Comparison of ENCODE assay signal across 8 cellular contexts in the genomic region with DNA sequence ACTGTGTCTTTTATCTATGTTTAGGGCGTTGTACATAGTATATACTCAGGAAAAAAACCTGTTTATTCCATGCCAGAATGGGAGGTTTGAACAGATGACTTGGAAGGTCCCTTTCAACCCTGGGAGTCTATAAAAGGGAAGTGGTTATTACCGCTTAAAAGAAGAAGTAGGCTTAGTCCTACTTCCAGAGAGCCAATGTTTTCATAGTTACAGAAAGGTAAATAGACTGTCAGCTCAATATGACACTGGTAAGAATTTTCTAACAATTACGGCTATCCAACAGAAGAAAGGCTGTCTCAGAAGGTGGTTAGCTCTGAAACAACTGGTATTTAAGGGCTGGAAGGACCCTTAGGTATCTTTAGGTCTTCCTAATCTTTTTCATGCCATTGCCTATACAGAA. TPM values are rescaled to one million over a fixed set of nuclear protein-coding genes. Genes with fewer than 3 reads are reported as not detected.
DNase-seq lines count a peak whose midpoint lies in the region; ATAC-seq and TF ChIP-seq lines count a peak whose summit lies in the region.

No MANE protein-coding gene starts in this region.

- no peak for DNase-seq in CD8-positive, alpha-beta T cell
- no peak for DNase-seq in activated CD8-positive, alpha-beta T cell treated with anti-CD3 and anti-CD28 coated beads for 36 hours
- DNase-seq in kidney tubule cell (ENCODE audit: low spot score) (peak; percentile 2), thoracic aorta (ENCODE audit: low spot score) (no peak), NCI-H446 treated with DMSO at 0.1 percent for 48 hours (lab: John Stamatoyannopoulos, UW) (no peak)
- DNase-seq in stimulated activated CD4-positive, alpha-beta T cell treated with anti-CD3 and anti-CD28 coated beads, Interleukin-2, amount 100 ng/mL, for 48 hours: no peak

- no peaks in the 10 kb centered on the region for H3K27me3 ChIP-seq in CD8-positive, alpha-beta T cell (ENCODE audit: insufficient read depth, low read length)
- H3K27me3 ChIP-seq in thoracic aorta (replicated peaks; ENCODE audit: insufficient read depth): no peaks in the 10 kb centered on the region

- TF ChIP-seq CTCF in CD8-positive, alpha-beta T cell (IDR thresholded peaks at IDR 0.05): no peak
- TF ChIP-seq CTCF in activated CD8-positive, alpha-beta T cell treated with anti-CD3 and anti-CD28 coated beads for 36 hours (IDR thresholded peaks at IDR 0.05): no peak
- no peak for TF ChIP-seq CTCF in thoracic aorta (IDR thresholded peaks at IDR 0.05)

- H3K27me3 Mint-ChIP-seq in CD8-positive, alpha-beta T cell (ENCODE audit: low read depth): no peaks in the 10 kb centered on the region
- H3K27me3 Mint-ChIP-seq in activated CD8-positive, alpha-beta T cell treated with anti-CD3 and anti-CD28 coated beads for 36 hours: no peaks in the 10 kb centered on the region

- H3K9me3 Mint-ChIP-seq in CD8-positive, alpha-beta T cell: no peaks in the 10 kb centered on the region
- H3K9me3 Mint-ChIP-seq in activated CD8-positive, alpha-beta T cell treated with anti-CD3 and anti-CD28 coated beads for 36 hours: no peaks in the 10 kb centered on the region

- intact Hi-C loops in CD8-positive, alpha-beta T cell (cut with DNase I, micrococcal nuclease): loop anchor here (2.0 kb wide), 4 partner anchors 25 to 1523 kb away; a partner anchor contains a TSS
- intact Hi-C loops in activated CD8-positive, alpha-beta T cell treated with anti-CD3 and anti-CD28 coated beads for 36 hours (cut with micrococcal nuclease): loop anchor here (2.0 to 10.0 kb wide), 3 partner anchors 47 to 119 kb away; a partner anchor contains a TSS

- H3K27ac ChIP-seq in CD8-positive, alpha-beta T cell (ENCODE audit: low read depth, low read length): peak overlapping the region; percentile 75
- H3K27ac ChIP-seq in thoracic aorta: peak overlapping the region; percentile 90 to 92

- CTCF ChIA-PET in CD8-positive, alpha-beta T cell (lab: Charles Lee): interaction anchor here (0.9 to 7.9 kb wide), 7 partner anchors 49 to 207 kb away, joined by 3 to 60 read pairs (median 6); a partner anchor contains a TSS
- CTCF ChIA-PET in activated CD8-positive, alpha-beta T cell treated with anti-CD3 and anti-CD28 coated beads for 36 hours (lab: Charles Lee): interaction anchor here (0.9 to 4.7 kb wide), 12 partner anchors 9 to 1524 kb away, joined by 3 to 64 read pairs (median 6); a partner anchor contains a TSS

- POLR2A ChIA-PET in CD8-positive, alpha-beta T cell (lab: Charles Lee): interaction anchor here (0.6 to 4.1 kb wide), 6 partner anchors 49 to 117 kb away, joined by 3 to 20 read pairs (median 6); a partner anchor contains a TSS
- POLR2A ChIA-PET in activated CD8-positive, alpha-beta T cell treated with anti-CD3 and anti-CD28 coated beads for 36 hours (lab: Charles Lee): interaction anchor here (1.0 to 1.6 kb wide), 3 partner anchors 31 to 83 kb away, joined by 3 read pairs; no protein-coding TSS in a partner anchor

- peak overlapping the region; percentile 95 for H3K4me3 Mint-ChIP-seq in CD8-positive, alpha-beta T cell
- H3K4me3 Mint-ChIP-seq in activated CD8-positive, alpha-beta T cell treated with anti-CD3 and anti-CD28 coated beads for 36 hours: peak overlapping the region; percentile 92

- H3K9me3 ChIP-seq in CD8-positive, alpha-beta T cell (ENCODE audit: low read length): no peaks in the 10 kb centered on the region
- H3K9me3 ChIP-seq in thoracic aorta: no peaks in the 10 kb centered on the region

- peaks cover 11% of the 10 kb centered on the region for H3K36me3 ChIP-seq in CD8-positive, alpha-beta T cell (ENCODE audit: insufficient read depth, low read length)
- H3K36me3 ChIP-seq in thoracic aorta: peaks cover 10% of the 10 kb centered on the region

- H3K36me3 Mint-ChIP-seq in CD8-positive, alpha-beta T cell: peaks cover 35% of the 10 kb centered on the region
- peaks cover 28% of the 10 kb centered on the region for H3K36me3 Mint-ChIP-seq in activated CD8-positive, alpha-beta T cell treated with anti-CD3 and anti-CD28 coated beads for 36 hours (ENCODE audit: low read depth)

- peaks cover 34% of the 10 kb centered on the region for H3K4me1 ChIP-seq in CD8-positive, alpha-beta T cell (ENCODE audit: insufficient read depth, low read length)
- peaks cover 8 to 26% of the 10 kb centered on the region in 2 donors for H3K4me1 ChIP-seq in thoracic aorta (ENCODE audit: control insufficient read depth in 1 of 2, low read depth in 2 of 2)

- H3K4me3 ChIP-seq in CD8-positive, alpha-beta T cell (ENCODE audit: low read depth, low read length): peak overlapping the region; percentile 72
- H3K4me3 ChIP-seq in thoracic aorta: peak overlapping the region; percentile 89

- peak overlapping the region; percentile 92 for H3K27ac Mint-ChIP-seq in CD8-positive, alpha-beta T cell
- no peak overlapping the region for H3K27ac Mint-ChIP-seq in activated CD8-positive, alpha-beta T cell treated with anti-CD3 and anti-CD28 coated beads for 36 hours

- peak; percentile 32 for ATAC-seq in CD8-positive, alpha-beta T cell
- ATAC-seq in GM21360 (IDR thresholded peaks at IDR 0.05; ENCODE audit: unreplicated experiment) (peak; percentile 60), HG03575 (IDR thresholded peaks at IDR 0.05; ENCODE audit: extremely low read depth, insufficient number of reproducible peaks, low FRiP score, unreplicated experiment) (peak; percentile 58), thoracic aorta (ENCODE audit: insufficient number of reproducible peaks, low FRiP score, low read depth) (no peak)
- no peak for ATAC-seq in activated CD8-positive, alpha-beta T cell treated with anti-CD3 and anti-CD28 coated beads for 36 hours

- peaks cover 48% of the 10 kb centered on the region for H3K4me1 Mint-ChIP-seq in CD8-positive, alpha-beta T cell (ENCODE audit: low read depth)
- peaks cover 33% of the 10 kb centered on the region for H3K4me1 Mint-ChIP-seq in activated CD8-positive, alpha-beta T cell treated with anti-CD3 and anti-CD28 coated beads for 36 hours (ENCODE audit: low read depth)

RNA-seq across cellular contexts. Expression of a gene that starts 1.1 kb away (rescaled TPM):
- 10 to 100 TPM; 53.7 to 55.7 TPM for total RNA-seq in CD8-positive, alpha-beta T cell
- total RNA-seq in activated CD8-positive, alpha-beta T cell treated with anti-CD3 and anti-CD28 coated beads for 36 hours: 100 to 1,000 TPM in 1 of 2 experiments, 10 to 100 TPM in 1; 97.3 to 116 TPM
- total RNA-seq in thoracic aorta: 10 to 100 TPM in 1 of 2 donors, 1 to 10 TPM in 1; 9.2 to 26.2 TPM

RNA-seq across cellular contexts. Expression of a gene that starts 49.3 kb away (rescaled TPM):
- 1 to 10 TPM; 8.8 to 9.4 TPM for total RNA-seq in CD8-positive, alpha-beta T cell
- total RNA-seq in activated CD8-positive, alpha-beta T cell treated with anti-CD3 and anti-CD28 coated beads for 36 hours: 10 to 100 TPM; 12.1 to 12.8 TPM
- 10 to 100 TPM in 1 of 2 donors, 1 to 10 TPM in 1; 6.8 to 17.4 TPM for total RNA-seq in thoracic aorta

Comparison
In these comparisons a context has a peak if more than half of its experiments do, and no peak if none do; other contexts are left out.
1. ATAC-seq: peak in CD8-positive, alpha-beta T cell (single experiment), GM21360 (single experiment) and HG03575 (single experiment); none in activated CD8-positive, alpha-beta T cell treated with anti-CD3 and anti-CD28 coated beads for 36 hours (single experiment) and thoracic aorta (single experiment).